In genomic region chr2:17387591-17387990, GRCh38 we compare ENCODE assay signal across 23 cellular contexts.
DNase-seq lines count a peak whose midpoint lies in the region; ATAC-seq and TF ChIP-seq lines count a peak whose summit lies in the region.
"Had no signal": no experiment of that assay in that cellular context is flagged by ENCODE, and none has a peak within 500 bp of the region (broad histone marks: within the 10 kb centered on the region; RNA-seq: fewer than 3 reads in every experiment).

No MANE protein-coding gene starts in this region.

- no peak overlapping the region for H3K9ac ChIP-seq in MM.1S (ENCODE audit: low read length)

- no peak overlapping the region for H2AFZ ChIP-seq in MM.1S (ENCODE audit: low read length)

- peak overlapping the region; percentile 57; the same call in 1 of the 2 replicates for H3K27ac ChIP-seq in MM.1S (ENCODE audit: low read length)
- H3K27ac ChIP-seq: C4-2B, SJSA1 had no signal

- TF ChIP-seq CTCF in MM.1S (IDR thresholded peaks at IDR 0.05; ENCODE audit: low read length) = no peak

- no peaks in the 10 kb centered on the region for H4K20me1 ChIP-seq in MM.1S (ENCODE audit: insufficient read depth, low read length)

- no peaks in the 10 kb centered on the region for H3K9me3 ChIP-seq in MM.1S (replicated peaks; ENCODE audit: insufficient read depth, low read length)
- H3K9me3 ChIP-seq: SJSA1 had no signal

- H3K79me2 ChIP-seq in MM.1S (ENCODE audit: low read length) = no peaks in the 10 kb centered on the region

- H3K4me1 ChIP-seq in MM.1S (ENCODE audit: low read length) = peaks cover 27% of the 10 kb centered on the region
- H3K4me1 ChIP-seq: SJSA1 had no signal

- H3K27me3 ChIP-seq in MM.1S (replicated peaks; ENCODE audit: insufficient read depth, low read length) = no peaks in the 10 kb centered on the region
- H3K27me3 ChIP-seq: SJSA1 had no signal

- H3F3A ChIP-seq in MM.1S (ENCODE audit: insufficient read depth, low read length) = peaks cover 4% of the 10 kb centered on the region; the same call in 1 of the 2 replicates

- H3K4me2 ChIP-seq in MM.1S (ENCODE audit: low read depth, low read length) = no peak overlapping the region

- H3K9me2 ChIP-seq in MM.1S (replicated peaks; ENCODE audit: insufficient read depth, low read length) = no peaks in the 10 kb centered on the region; the same call in 1 of the 2 replicates

- DNase-seq in MM.1S (no peak), astrocyte of the hippocampus (ENCODE audit: low read depth, low spot score) (peak; percentile 49), myocyte (ENCODE audit: low read depth) (peak; percentile 18), OCI-M2 (lab: John Stamatoyannopoulos, UW; ENCODE audit: unreplicated experiment) (no peak)
- DNase-seq: Calu3, DMS153, DND-41, HCEC 1CT, IMR-90, KG1, MV-4-11, NCI-H1105 treated with DMSO at 0.1 percent for 48 hours, NCI-H2029, NCI-H446, NCI-H524 treated with DMSO at 0.1 percent for 48 hours, NCI-H774, Right ventricle myocardium superior, RPMI8226 had no signal

- H3K36me3 ChIP-seq in MM.1S (replicated peaks; ENCODE audit: insufficient read depth, low read length) = no peaks in the 10 kb centered on the region
- H3K36me3 ChIP-seq: SJSA1 had no signal

- ATAC-seq in GM21515 (IDR thresholded peaks at IDR 0.05; ENCODE audit: unreplicated experiment) (no peak), GM19395 (IDR thresholded peaks at IDR 0.05; ENCODE audit: unreplicated experiment) (no peak), GM21390 (IDR thresholded peaks at IDR 0.05; ENCODE audit: unreplicated experiment) (no peak)

- no peak overlapping the region for H3K4me3 ChIP-seq in MM.1S (ENCODE audit: low read length)
- H3K4me3 ChIP-seq: SJSA1 had no signal

Comparison
In these comparisons a context has a peak if more than half of its experiments do, and no peak if none do; other contexts are left out.
1. DNase-seq: peak in astrocyte of the hippocampus (single experiment) and myocyte (single experiment); none in MM.1S (single experiment) and OCI-M2 (single experiment).